9 cellular contexts compared by ENCODE assay signal in the genomic region with DNA sequence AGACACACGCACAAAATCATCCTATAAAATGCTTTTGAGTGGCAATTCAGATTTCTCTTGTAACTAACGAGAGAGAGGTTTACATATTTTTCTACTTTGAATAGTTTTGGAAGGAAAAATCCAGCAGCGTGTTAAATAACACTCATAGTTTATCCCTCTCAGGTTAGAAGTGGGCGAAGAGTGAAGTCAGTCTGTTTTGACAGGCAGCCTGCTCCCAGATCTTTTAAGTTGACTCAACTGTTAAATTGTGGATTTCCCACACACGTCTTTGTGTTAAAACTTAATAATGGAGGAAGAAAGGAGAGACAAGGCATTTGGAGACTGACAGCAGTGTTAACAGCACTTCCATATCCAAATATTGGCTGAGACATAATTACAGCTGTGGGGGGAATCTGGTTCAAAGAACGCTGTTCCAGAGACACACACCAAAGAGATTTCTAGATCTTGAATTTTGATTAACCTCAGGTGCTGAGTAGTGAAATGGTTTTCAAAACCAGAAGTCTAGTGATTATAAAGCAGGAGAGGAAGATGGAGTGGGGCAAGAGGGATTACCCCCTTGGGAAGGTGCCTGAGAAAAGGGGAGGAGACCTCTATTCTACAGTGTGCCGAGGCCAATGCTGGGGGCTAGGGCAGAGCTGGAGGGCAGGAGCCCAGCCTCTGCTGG. TPM values are rescaled to one million over a fixed set of nuclear protein-coding genes. Genes with fewer than 3 reads are reported as not detected.
A peak's percentile ranks its signal among the peaks of the same experiment; 100 is the strongest.
DNase-seq lines count a peak whose midpoint lies in the region; ATAC-seq and TF ChIP-seq lines count a peak whose summit lies in the region.
"Had no signal": no experiment of that assay in that cellular context is flagged by ENCODE, and none has a peak within 500 bp of the region (broad histone marks: within the 10 kb centered on the region; RNA-seq: fewer than 3 reads in every experiment).

No MANE protein-coding gene starts in this region.

- no peaks in the 10 kb centered on the region for H3K27me3 ChIP-seq in Caco-2 (replicated peaks; ENCODE audit: control insufficient read depth, insufficient read depth, low read length)
- peaks cover 5% of the 10 kb centered on the region; the same call in 1 of the 2 replicates for H3K27me3 ChIP-seq in Panc1 (ENCODE audit: control insufficient read depth, insufficient read depth, low read length)
- no peaks in the 10 kb centered on the region for H3K27me3 ChIP-seq in esophagus muscularis mucosa

- H3K4me3 ChIP-seq in Caco-2 (ENCODE audit: low read depth, low read length) (no peak overlapping the region), Panc1 (ENCODE audit: low read depth in 2 of 2, low read length in 2 of 2) (peak overlapping the region in 1 of 2 experiments; percentile 84; a peak in 2 of 4 replicates), esophagus muscularis mucosa (peak overlapping the region; percentile 69 to 96 (median 86))

- no TSS peak for BruUV-seq in Caco-2 (replicated peaks; lab: Mats Ljungman, UMichigan)
- TSS peak; percentile 65 for BruUV-seq in Panc1 (replicated peaks; lab: Mats Ljungman, UMichigan)

- TF ChIP-seq EP300 in esophagus muscularis mucosa (IDR thresholded peaks at IDR 0.05), result no peak

- no peaks in the 10 kb centered on the region for H3K9me3 Mint-ChIP-seq in Caco-2 (ENCODE audit: unreplicated experiment)
- no peaks in the 10 kb centered on the region for H3K9me3 Mint-ChIP-seq in progenitor cell of endocrine pancreas (ENCODE audit: low read depth)

- no peak overlapping the region for H3K27ac Mint-ChIP-seq in Caco-2 (ENCODE audit: unreplicated experiment)
- H3K27ac Mint-ChIP-seq in progenitor cell of endocrine pancreas, result peak overlapping the region; percentile 96

- TF ChIP-seq POLR2A in esophagus muscularis mucosa (IDR thresholded peaks at IDR 0.05; ENCODE audit: low read depth), result no peak

- H3K4me1 Mint-ChIP-seq in Caco-2 (ENCODE audit: low read depth, unreplicated experiment) (peaks cover 52% of the 10 kb centered on the region), progenitor cell of endocrine pancreas (ENCODE audit: low read depth) (peaks cover 47% of the 10 kb centered on the region)

- H3K4me3 Mint-ChIP-seq in Caco-2 (ENCODE audit: unreplicated experiment) (peak overlapping the region; percentile 80), progenitor cell of endocrine pancreas (ENCODE audit: low read depth) (peak overlapping the region; percentile 94)

- POLR2A ChIA-PET in Caco-2 (lab: Charles Lee) (no interaction called here), Panc1 (lab: Charles Lee) (interaction anchor here (0.5 kb wide), 2 partner anchors 10 to 45 kb away, joined by 4 to 9 read pairs; no protein-coding TSS in a partner anchor)

- intact Hi-C loops in Caco-2 (cut with micrococcal nuclease; ENCODE audit: unreplicated experiment) (loop anchor here (2.0 kb wide), 2 partner anchors 15 to 53 kb away; a partner anchor contains a TSS), Panc1 (cut with micrococcal nuclease; ENCODE audit: unreplicated experiment) (no loop called here), esophagus muscularis mucosa (cut with DNase I) (no loop called here)

- CTCF ChIA-PET in Caco-2 (lab: Charles Lee) (no interaction called here), Panc1 (lab: Charles Lee) (no interaction called here)

- in situ Hi-C loops in Panc1 (cut with HindIII; ENCODE audit: low pct_unique_long_range_greater_than_20kb, low sequenced_read_pairs), result no loop called here

- no peaks in the 10 kb centered on the region for H3K9me3 ChIP-seq in Caco-2
- no peaks in the 10 kb centered on the region for H3K9me3 ChIP-seq in Panc1 (ENCODE audit: control insufficient read depth, insufficient read depth, low read depth, low read length)
- H3K9me3 ChIP-seq in esophagus muscularis mucosa, result no peaks in the 10 kb centered on the region

- ATAC-seq in Panc1 (no peak), GM21576 (IDR thresholded peaks at IDR 0.05; ENCODE audit: unreplicated experiment) (no peak), HG03520 (IDR thresholded peaks at IDR 0.05; ENCODE audit: unreplicated experiment) (no peak)

- no peak overlapping the region; the same call in 1 of the 2 replicates for H3K27ac ChIP-seq in Panc1 (ENCODE audit: low read length)
- H3K27ac ChIP-seq in esophagus muscularis mucosa (replicated peaks in 1 of 4), result peak overlapping the region; percentile 93 to 100 (median 98)

- WGBS in esophagus muscularis mucosa, result 33% methylated on average over 7 of the region's 7 CpGs

- H3K36me3 ChIP-seq in Caco-2 (ENCODE audit: control insufficient read depth, insufficient read depth, low read length), result no peaks in the 10 kb centered on the region
- H3K36me3 ChIP-seq in Panc1 (ENCODE audit: control insufficient read depth, insufficient read depth, low read length), result no peaks in the 10 kb centered on the region; the same call in 1 of the 2 replicates
- H3K36me3 ChIP-seq in esophagus muscularis mucosa, result no peaks in the 10 kb centered on the region

- peaks cover 6% of the 10 kb centered on the region for H3K36me3 Mint-ChIP-seq in Caco-2 (ENCODE audit: insufficient read depth, unreplicated experiment)
- H3K36me3 Mint-ChIP-seq in progenitor cell of endocrine pancreas (ENCODE audit: insufficient read depth), result no peaks in the 10 kb centered on the region

- H3K4me1 ChIP-seq in Caco-2 (peaks cover 61% of the 10 kb centered on the region), Panc1 (ENCODE audit: control insufficient read depth, insufficient read depth, low read length) (peaks cover 38% of the 10 kb centered on the region), esophagus muscularis mucosa (peaks cover 51 to 71% (median 69%) of the 10 kb centered on the region in 4 donors)

- H3K27me3 Mint-ChIP-seq in Caco-2 (ENCODE audit: insufficient read depth, unreplicated experiment) (no peaks in the 10 kb centered on the region), progenitor cell of endocrine pancreas (peaks cover 22% of the 10 kb centered on the region)

- DNase-seq in Caco-2 (no peak), Panc1 (ENCODE audit: low read depth, low spot score) (no peak), esophagus muscularis mucosa (ENCODE audit: extremely low spot score) (no peak), progenitor cell of endocrine pancreas (ENCODE audit: low spot score, unreplicated experiment) (no peak), Ammon's horn (ENCODE audit: low spot score) (no peak), cerebellar nuclear complex (lab: John Stamatoyannopoulos, UW) (no peak)
- DNase-seq: NCI-H2029 treated with DMSO at 0.1 percent for 48 hours had no signal

- TF ChIP-seq CTCF in Caco-2 (IDR thresholded peaks at IDR 0.05; ENCODE audit: insufficient read depth in 1 of 2, low read depth in 1 of 2, low read length in 1 of 2, severe bottlenecking in 1 of 2, unreplicated experiment in 1 of 2), result no peak
- TF ChIP-seq CTCF in Panc1 (IDR thresholded peaks at IDR 0.05), result no peak
- no peak for TF ChIP-seq CTCF in esophagus muscularis mucosa (IDR thresholded peaks at IDR 0.05)
- TF ChIP-seq CTCF in progenitor cell of endocrine pancreas (IDR thresholded peaks at IDR 0.05; ENCODE audit: unreplicated experiment), result no peak

RNA-seq across cellular contexts. Expression of a gene that starts 2.7 kb away (rescaled TPM):
- total RNA-seq in Caco-2 (2022), result 88.2 and 96.8 TPM in 2 replicates
- total RNA-seq in Panc1 (2021; ENCODE audit: unreplicated experiment), result 72.4 TPM
- polyA plus RNA-seq in Panc1 (2012; ENCODE audit: insufficient read length), result 52.2 TPM
- 10 to 100 TPM; 37.8 to 70.1 (median 61.7) TPM for total RNA-seq in esophagus muscularis mucosa
- total RNA-seq in progenitor cell of endocrine pancreas, result 60.8 and 64.9 TPM in 2 replicates

RNA-seq across cellular contexts. Expression of a gene that starts 52.0 kb away (rescaled TPM):
- total RNA-seq in Caco-2 (2022) (0.16 TPM in 1 of 2 replicates, not detected in the other), Panc1 (2021; ENCODE audit: unreplicated experiment) (12.0 TPM), esophagus muscularis mucosa (10 to 100 TPM in 2 of 4 donors, 1 to 10 TPM in 2; 5.6 to 14.7 (median 9.0) TPM), progenitor cell of endocrine pancreas (8.4 and 9.1 TPM in 2 replicates)
- polyA plus RNA-seq in Panc1 (2012; ENCODE audit: insufficient read length), result 7.2 TPM
